ENCODE assay signal across 8 cellular contexts in the genomic region with DNA sequence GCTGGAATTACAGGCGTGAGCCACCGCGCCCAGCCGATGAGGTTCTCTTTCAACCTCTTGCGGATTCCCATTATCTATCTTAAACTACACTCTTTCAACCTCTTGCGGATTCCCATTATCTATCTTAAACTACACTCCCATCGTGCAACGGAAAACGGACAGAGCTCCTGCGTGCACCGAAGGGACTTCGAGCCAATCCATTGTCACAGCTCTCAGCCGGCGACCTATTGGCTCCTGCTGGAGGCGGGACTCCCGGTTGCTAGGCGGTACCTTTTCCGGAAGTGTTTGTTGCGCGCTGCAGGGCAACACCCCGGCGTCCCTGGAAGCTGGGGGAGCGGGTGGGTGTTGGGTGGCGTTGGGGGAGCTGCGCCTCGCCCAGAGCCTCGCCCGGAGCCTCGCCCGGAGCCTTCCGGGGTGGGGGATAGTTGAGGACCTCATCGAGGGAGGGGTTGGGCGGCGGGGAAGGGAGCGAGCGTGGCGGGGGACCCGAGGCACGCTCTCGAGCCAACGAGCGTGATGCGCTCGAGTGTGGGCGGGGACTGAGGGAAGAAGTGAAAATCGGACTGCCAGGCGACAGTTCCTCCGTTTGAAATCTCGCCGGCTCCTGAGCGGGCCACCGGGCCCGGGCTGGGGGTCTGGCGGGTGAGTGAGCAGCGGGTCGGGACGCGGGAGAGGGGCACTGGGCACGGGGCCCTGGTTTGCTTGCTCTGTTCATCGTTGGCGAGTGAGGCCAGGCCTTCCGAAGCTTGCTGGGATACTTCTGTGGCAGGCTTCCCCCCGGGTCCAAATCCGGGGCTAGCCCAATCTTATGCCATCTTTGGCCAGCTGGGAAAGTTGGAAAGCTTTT. TPM values are rescaled to one million over a fixed set of nuclear protein-coding genes. Genes with fewer than 3 reads are reported as not detected.
A peak's percentile ranks its signal among the peaks of the same experiment; 100 is the strongest.
DNase-seq lines count a peak whose midpoint lies in the region; FAIRE-seq and TF ChIP-seq lines count a peak whose summit lies in the region.

A gene (plus strand): TSS at position 288 of the 847 bp plus-strand sequence. CDS start 10,733 bp downstream, outside the sequence.

- peak within 1 kb of the TSS in 1 of 3 experiments; percentile 21 for H3K27ac Mint-ChIP-seq in nephron
- peak within 1 kb of the TSS; percentile 54 for H3K27ac Mint-ChIP-seq in stimulated activated naive CD8-positive, alpha-beta T cell treated with anti-CD3 and anti-CD28 coated beads, Interleukin-15, Interleukin-2, amounts not matched to agents 100 ng/mL and 50 ng/mL, for 24 hours

- H3K9me3 Mint-ChIP-seq in nephron, result no peaks in the 10 kb centered on the region
- no peaks in the 10 kb centered on the region for H3K9me3 Mint-ChIP-seq in stimulated activated naive CD8-positive, alpha-beta T cell treated with anti-CD3 and anti-CD28 coated beads, Interleukin-15, Interleukin-2, amounts not matched to agents 100 ng/mL and 50 ng/mL, for 24 hours

- FAIRE-seq in H54 (lab: Jason Lieb, UNC), result peak; percentile 93

- H4K20me1 ChIP-seq in Loucy (ENCODE audit: insufficient read depth, low read length, poor library complexity, severe bottlenecking), result no peaks in the 10 kb centered on the region

- peaks cover 13% of the 10 kb centered on the region for H3K4me1 ChIP-seq in Loucy (ENCODE audit: insufficient read depth, low read length, poor library complexity, severe bottlenecking)

- peak within 1 kb of the TSS; percentile 78 for H3K4me3 Mint-ChIP-seq in nephron
- no peak within 1 kb of the TSS for H3K4me3 Mint-ChIP-seq in stimulated activated naive CD8-positive, alpha-beta T cell treated with anti-CD3 and anti-CD28 coated beads, Interleukin-15, Interleukin-2, amounts not matched to agents 100 ng/mL and 50 ng/mL, for 24 hours

- DNase-seq in EL (peak; percentile 98), H54 (ENCODE audit: insufficient read length, low spot score) (peak; percentile 87), fibroblast of the aortic adventitia (ENCODE audit: low read depth) (peak; percentile 97)
- DNase-seq in activated T-helper 9 cell treated with anti-CD3 and anti-CD28 coated beads, Interleukin-2, amount 50 U/mL, for 16 hours (ENCODE audit: low read depth), result peak; percentile 88

- no peaks in the 10 kb centered on the region for H3K27me3 Mint-ChIP-seq in nephron (ENCODE audit: low read depth)
- H3K27me3 Mint-ChIP-seq in stimulated activated naive CD8-positive, alpha-beta T cell treated with anti-CD3 and anti-CD28 coated beads, Interleukin-15, Interleukin-2, amounts not matched to agents 100 ng/mL and 50 ng/mL, for 24 hours, result no peaks in the 10 kb centered on the region

- 0 out of 2 replicates have a peak, but pooled peaks cover 4% of the 10 kb centered on the region for H3K79me2 ChIP-seq in Loucy (ENCODE audit: insufficient read depth, low read length)

- peaks cover 6% of the 10 kb centered on the region for H3K4me1 Mint-ChIP-seq in nephron
- peaks cover 5% of the 10 kb centered on the region for H3K4me1 Mint-ChIP-seq in stimulated activated naive CD8-positive, alpha-beta T cell treated with anti-CD3 and anti-CD28 coated beads, Interleukin-15, Interleukin-2, amounts not matched to agents 100 ng/mL and 50 ng/mL, for 24 hours (ENCODE audit: low read depth)

- no peaks in the 10 kb centered on the region for H3K36me3 ChIP-seq in Loucy (ENCODE audit: insufficient read depth, low read length)

- no peaks in the 10 kb centered on the region for H3F3A ChIP-seq in Loucy (ENCODE audit: low read depth)

- H2AFZ ChIP-seq in Loucy (ENCODE audit: low read length), result peak within 1 kb of the TSS; percentile 97

- no peaks in the 10 kb centered on the region for H3K27me3 ChIP-seq in Loucy (ENCODE audit: insufficient read depth, low read length, poor library complexity, severe bottlenecking)

- H3K4me2 ChIP-seq in Loucy (ENCODE audit: low read depth, low read length, poor library complexity, severe bottlenecking), result peak within 1 kb of the TSS; percentile 99

- peaks cover 4% of the 10 kb centered on the region for H3K36me3 Mint-ChIP-seq in nephron (ENCODE audit: low read depth)
- H3K36me3 Mint-ChIP-seq in stimulated activated naive CD8-positive, alpha-beta T cell treated with anti-CD3 and anti-CD28 coated beads, Interleukin-15, Interleukin-2, amounts not matched to agents 100 ng/mL and 50 ng/mL, for 24 hours (ENCODE audit: low read depth), result no peaks in the 10 kb centered on the region

- no peaks in the 10 kb centered on the region for H3K9me2 ChIP-seq in Loucy (replicated peaks; ENCODE audit: low read depth, low read length)

- peak; percentile 60 for TF ChIP-seq POLR2A in H54 (IDR thresholded peaks at IDR 0.05; ENCODE audit: low read depth, low read length)
- peak; percentile 77 for TF ChIP-seq POLR2A in Raji (IDR thresholded peaks at IDR 0.05; ENCODE audit: insufficient read depth, low read depth, low read length)

- H3K9me3 ChIP-seq in Loucy (ENCODE audit: insufficient read depth, low read depth, low read length), result no peaks in the 10 kb centered on the region

- TF ChIP-seq CTCF in Loucy (conservative IDR thresholded peaks at IDR 0.05; ENCODE audit: low read length) (no peak), fibroblast of the aortic adventitia (IDR thresholded peaks at IDR 0.05; ENCODE audit: insufficient read depth, low read length) (no peak), nephron (IDR thresholded peaks at IDR 0.05; ENCODE audit: unreplicated experiment in 3 of 3) (no peak)

- H3K4me3 ChIP-seq in Loucy (ENCODE audit: low read length, poor library complexity, severe bottlenecking) (peak within 1 kb of the TSS; percentile 95), fibroblast of the aortic adventitia (ENCODE audit: low read depth, low read length) (peak within 1 kb of the TSS; percentile 83)

- peak within 1 kb of the TSS; percentile 75 for H3K9ac ChIP-seq in Loucy (ENCODE audit: low read depth, low read length, poor library complexity, severe bottlenecking)

RNA-seq across cellular contexts. Expression of the gene that starts here (rescaled TPM):
- total RNA-seq in fibroblast of the aortic adventitia (ENCODE audit: low replicate concordance), result 36.4 and 38.5 TPM in 2 replicates

Comparison
In these comparisons a context has a peak if more than half of its experiments do, and no peak if none do; other contexts are left out.
1. Peak in every context shown above with its lines: DNase-seq and H3K4me3 ChIP-seq.